In the genomic region with DNA sequence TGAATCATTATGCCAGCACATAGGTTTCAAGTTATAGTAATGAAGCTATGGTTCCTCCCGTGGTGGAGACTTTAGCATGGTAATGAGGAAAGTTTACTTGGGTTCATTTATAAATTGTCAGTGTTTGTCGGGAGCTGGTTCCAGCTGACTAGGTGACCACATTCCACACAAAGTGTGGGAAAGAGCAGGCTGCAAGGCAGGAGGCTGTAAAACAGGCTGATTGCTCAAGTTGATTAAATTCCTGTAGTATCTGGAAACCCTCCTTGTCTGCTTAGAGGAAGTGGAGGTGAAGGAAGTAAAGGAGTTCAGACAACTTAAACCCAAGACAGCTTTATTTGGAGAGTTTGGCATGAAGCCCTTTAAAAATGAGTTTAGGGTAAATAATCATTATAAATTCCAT, we compare ENCODE assay signal across 18 cellular contexts.
DNase-seq lines count a peak whose midpoint lies in the region; ATAC-seq, FAIRE-seq and TF ChIP-seq lines count a peak whose summit lies in the region.
"Had no signal": no experiment of that assay in that cellular context is flagged by ENCODE, and none has a peak within 500 bp of the region (broad histone marks: within the 10 kb centered on the region; RNA-seq: fewer than 3 reads in every experiment).

No MANE protein-coding gene starts in this region.

- no peak overlapping the region for H3K18ac ChIP-seq in trophoblast cell (ENCODE audit: low read length)

- no peaks in the 10 kb centered on the region for H3K9me3 ChIP-seq in trophoblast cell (ENCODE audit: insufficient read depth, low read depth, low read length)
- H3K9me3 ChIP-seq: esophagus squamous epithelium, suprapubic skin had no signal

- H2AK5ac ChIP-seq in trophoblast cell (ENCODE audit: low read length): no peak overlapping the region

- no peak overlapping the region for H2BK5ac ChIP-seq in trophoblast cell (ENCODE audit: low read depth, low read length, poor library complexity)

- DNase-seq in GM23338 (ENCODE audit: low spot score) (peak; percentile 51), RCC 7860 (ENCODE audit: low spot score) (peak; percentile 35), foreskin keratinocyte (peak; percentile 9 to 28), trophoblast cell (peak; percentile 11 to 41), DMS79 treated with DMSO at 0.1 percent for 48 hours (lab: John Stamatoyannopoulos, UW) (no peak)
- DNase-seq in activated CD8-positive, alpha-beta memory T cell treated with anti-CD3 and anti-CD28 coated beads for 24 hours: no peak
- DNase-seq: activated CD4-positive, alpha-beta T cell treated with anti-CD3 and anti-CD28 coated beads, Interleukin-2, amount 50 U/mL, for 4 hours; amniotic stem cell; esophagus squamous epithelium; hypothalamus; midbrain; NCI-H1105 treated with DMSO at 0.1 percent for 48 hours had no signal

- H3K4ac ChIP-seq in trophoblast cell (ENCODE audit: low read depth, low read length): no peak overlapping the region

- no peak overlapping the region for H3K9ac ChIP-seq in trophoblast cell (ENCODE audit: low read length)

- TF ChIP-seq CTCF in GM23338 (conservative IDR thresholded peaks at IDR 0.05; ENCODE audit: low read depth in 2 of 2) (no peak), foreskin keratinocyte (conservative IDR thresholded peaks at IDR 0.05) (no peak)

- H3F3A ChIP-seq in GM23338 (replicated peaks; ENCODE audit: low read depth): no peaks in the 10 kb centered on the region

- H3K9me3 Mint-ChIP-seq in GM23338: no peaks in the 10 kb centered on the region; the same call in 2 of the 3 replicates
- H3K9me3 Mint-ChIP-seq: activated T-helper 17 cell treated with anti-CD3 and anti-CD28 coated beads, Interleukin-2, amount 50 U/mL, for 72 hours had no signal

- no peaks in the 10 kb centered on the region; the same call in 2 of the 3 replicates for H3K36me3 Mint-ChIP-seq in GM23338 (ENCODE audit: low read depth)

- no peak overlapping the region for H3K23ac ChIP-seq in trophoblast cell (ENCODE audit: low read length)

- no peak overlapping the region for H4K12ac ChIP-seq in trophoblast cell (ENCODE audit: low read depth, low read length)

- H2BK12ac ChIP-seq in trophoblast cell (ENCODE audit: low read length): peak overlapping the region; percentile 82

- H3K9me2 ChIP-seq in GM23338 (ENCODE audit: insufficient read depth): no peaks in the 10 kb centered on the region

- H3K36me3 ChIP-seq in GM23338 (ENCODE audit: insufficient read depth) (no peaks in the 10 kb centered on the region; the same call in 1 of the 2 replicates), trophoblast cell (ENCODE audit: control insufficient read depth in 1 of 2, insufficient read depth in 2 of 2, low read length in 2 of 2) (no peaks in the 10 kb centered on the region)
- H3K36me3 ChIP-seq: esophagus squamous epithelium, suprapubic skin had no signal

- no peaks in the 10 kb centered on the region for H4K20me1 ChIP-seq in GM23338 (replicated peaks; ENCODE audit: insufficient read depth)

- H2BK120ac ChIP-seq in trophoblast cell (ENCODE audit: insufficient read depth, low read length, poor library complexity): no peak overlapping the region

- no peaks in the 10 kb centered on the region for H3K27me3 Mint-ChIP-seq in GM23338 (ENCODE audit: insufficient read depth, low read depth, poor library complexity)
- H3K27me3 Mint-ChIP-seq: activated T-helper 17 cell treated with anti-CD3 and anti-CD28 coated beads, Interleukin-2, amount 50 U/mL, for 72 hours had no signal

- H3K79me2 ChIP-seq in GM23338 (replicated peaks; ENCODE audit: insufficient read depth) (no peaks in the 10 kb centered on the region), trophoblast cell (ENCODE audit: control insufficient read depth, insufficient read depth, low read length, poor library complexity) (no peaks in the 10 kb centered on the region)

- no peaks in the 10 kb centered on the region for H3K79me1 ChIP-seq in trophoblast cell (ENCODE audit: low read length)

- no peak overlapping the region for H3K14ac ChIP-seq in trophoblast cell (ENCODE audit: low read length)

- H3K4me3 Mint-ChIP-seq in GM23338: no peak overlapping the region
- H3K4me3 Mint-ChIP-seq: activated T-helper 17 cell treated with anti-CD3 and anti-CD28 coated beads, Interleukin-2, amount 50 U/mL, for 72 hours had no signal

- H3K4me1 Mint-ChIP-seq in GM23338: peaks cover 2% of the 10 kb centered on the region; the same call in 1 of the 3 replicates
- H3K4me1 Mint-ChIP-seq: activated T-helper 17 cell treated with anti-CD3 and anti-CD28 coated beads, Interleukin-2, amount 50 U/mL, for 72 hours had no signal

- H3K4me2 ChIP-seq in GM23338: no peak overlapping the region
- peak overlapping the region; percentile 65 for H3K4me2 ChIP-seq in trophoblast cell (ENCODE audit: low read length)

- H3K27ac ChIP-seq in GM23338 (ENCODE audit: low read depth) (no peak overlapping the region), foreskin keratinocyte (no peak overlapping the region), trophoblast cell (ENCODE audit: low read depth, low read length) (peak overlapping the region; percentile 39)
- H3K27ac ChIP-seq: coronary artery, esophagus squamous epithelium, suprapubic skin had no signal

- peak; percentile 87 for FAIRE-seq in RCC 7860 (lab: Jason Lieb, UNC)
- FAIRE-seq: HTR-8/SVneo had no signal

- peak; percentile 35 for ATAC-seq in GM23338
- ATAC-seq in foreskin keratinocyte: no peak
- no peak for ATAC-seq in HG03196 (IDR thresholded peaks at IDR 0.05; ENCODE audit: unreplicated experiment)
- ATAC-seq in HG03571 (IDR thresholded peaks at IDR 0.05; ENCODE audit: unreplicated experiment): no peak
- ATAC-seq: activated T-helper 17 cell treated with anti-CD3 and anti-CD28 coated beads, Interleukin-2, amount 50 U/mL, for 72 hours had no signal

- no CpG with 5 or more reads among the region's 2 CpGs for WGBS in trophoblast cell (ENCODE audit: extremely low coverage, insufficient coverage, insufficient read length)

- peak overlapping the region; percentile 37 for H4K8ac ChIP-seq in trophoblast cell (ENCODE audit: low read depth, low read length)

- H3K4me3 ChIP-seq in GM23338 (no peak overlapping the region), trophoblast cell (ENCODE audit: low read depth, low read length) (no peak overlapping the region)
- H3K4me3 ChIP-seq: coronary artery, esophagus squamous epithelium, suprapubic skin had no signal

- H3K4me1 ChIP-seq in GM23338 (ENCODE audit: insufficient read depth) (no peaks in the 10 kb centered on the region), foreskin keratinocyte (no peaks in the 10 kb centered on the region), trophoblast cell (ENCODE audit: control insufficient read depth in 1 of 2, insufficient read depth in 2 of 2, low read length in 2 of 2) (peaks cover 5 to 6% of the 10 kb centered on the region in 2 experiments)
- H3K4me1 ChIP-seq: esophagus squamous epithelium, suprapubic skin had no signal

- no peak overlapping the region for H2AFZ ChIP-seq in GM23338
- H2AFZ ChIP-seq in trophoblast cell (ENCODE audit: insufficient read depth, low read length, poor library complexity): no peak overlapping the region

- H4K91ac ChIP-seq in trophoblast cell (ENCODE audit: low read depth, low read length): no peak overlapping the region

- no peaks in the 10 kb centered on the region for H3K27me3 ChIP-seq in GM23338 (ENCODE audit: insufficient read depth)
- H3K27me3 ChIP-seq in foreskin keratinocyte: no peaks in the 10 kb centered on the region
- H3K27me3 ChIP-seq in trophoblast cell (ENCODE audit: insufficient read depth, low read length): no peaks in the 10 kb centered on the region
- H3K27me3 ChIP-seq: esophagus squamous epithelium, suprapubic skin had no signal

- no peak overlapping the region for H3K27ac Mint-ChIP-seq in GM23338
- H3K27ac Mint-ChIP-seq: activated T-helper 17 cell treated with anti-CD3 and anti-CD28 coated beads, Interleukin-2, amount 50 U/mL, for 72 hours had no signal

Comparison
In these comparisons a context has a peak if more than half of its experiments do, and no peak if none do; other contexts are left out.
1. DNase-seq: peak in GM23338 (single experiment), RCC 7860 (single experiment), foreskin keratinocyte (2 of 2) and trophoblast cell (2 of 2); none in activated CD8-positive, alpha-beta memory T cell treated with anti-CD3 and anti-CD28 coated beads for 24 hours (single experiment) and DMS79 treated with DMSO at 0.1 percent for 48 hours (single experiment).